Comparison of ENCODE assay signal across 1 cellular context in genomic region chr1:109090415-109091195, GRCh38.
TF ChIP-seq lines count a peak whose summit lies in the region.

Gene TMEM167B (plus strand): TSS chr1:109090764. CDS start chr1:109090873, 109 bp downstream.

TF ChIP-seq in HepG2, 621 proteins besides CTCF, POLR2A, EP300 and RAD21 (continued from another document and continues in another):
- TF ChIP-seq, protein P1, sequence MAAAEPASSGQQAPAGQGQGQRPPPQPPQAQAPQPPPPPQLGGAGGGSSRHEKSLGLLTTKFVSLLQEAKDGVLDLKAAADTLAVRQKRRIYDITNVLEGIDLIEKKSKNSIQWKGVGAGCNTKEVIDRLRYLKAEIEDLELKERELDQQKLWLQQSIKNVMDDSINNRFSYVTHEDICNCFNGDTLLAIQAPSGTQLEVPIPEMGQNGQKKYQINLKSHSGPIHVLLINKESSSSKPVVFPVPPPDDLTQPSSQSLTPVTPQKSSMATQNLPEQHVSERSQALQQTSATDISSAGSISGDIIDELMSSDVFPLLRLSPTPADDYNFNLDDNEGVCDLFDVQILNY (CRISPR knock-in tag; conservative IDR thresholded peaks at IDR 0.05) = peak; percentile 38; the same call in 1 of the 2 replicates
- TF ChIP-seq ZBTB40 (IDR thresholded peaks at IDR 0.05) (no peak), ZBTB40 (CRISPR knock-in tag; IDR thresholded peaks at IDR 0.05) (peak; percentile 73; the same call in 1 of the 2 replicates), ZNF558 (CRISPR knock-in tag; IDR thresholded peaks at IDR 0.05; ENCODE audit: borderline replicate concordance) (no peak; the same call in 1 of the 2 replicates), ZNF589 (CRISPR knock-in tag; conservative IDR thresholded peaks at IDR 0.05) (0 out of 2 replicates have a peak, but pooled peaks have one; percentile 68), TCF12 (IDR thresholded peaks at IDR 0.05) (no peak), TCF12 (CRISPR knock-in tag; IDR thresholded peaks at IDR 0.05) (0 out of 2 replicates have a peak, but pooled peaks have one; percentile 81), NFATC3 (CRISPR knock-in tag; IDR thresholded peaks at IDR 0.05) (peak; percentile 85; the same call in 1 of the 2 replicates), RXRA (CRISPR knock-in tag; IDR thresholded peaks at IDR 0.05) (peak; percentile 84), DNMT1 (CRISPR knock-in tag; IDR thresholded peaks at IDR 0.05) (peak; percentile 88; the same call in 1 of the 2 replicates), RAD51 (IDR thresholded peaks at IDR 0.05; ENCODE audit: borderline replicate concordance) (no peak), NFKBIZ (CRISPR knock-in tag; IDR thresholded peaks at IDR 0.05) (peak; percentile 82), ZKSCAN1 (IDR thresholded peaks at IDR 0.05; ENCODE audit: low read length) (0 out of 2 replicates have a peak, but pooled peaks have one; percentile 42), ZNF317 (CRISPR knock-in tag; IDR thresholded peaks at IDR 0.05) (peak; percentile 73), FOXJ3 (CRISPR knock-in tag; IDR thresholded peaks at IDR 0.05; ENCODE audit: borderline replicate concordance) (no peak; the same call in 1 of the 2 replicates), ETV6 (CRISPR knock-in tag; conservative IDR thresholded peaks at IDR 0.05) (peak; percentile 72; the same call in 1 of the 2 replicates), MAFG (CRISPR knock-in tag; IDR thresholded peaks at IDR 0.05) (0 out of 2 replicates have a peak, but pooled peaks have one; percentile 24), DMAP1 (CRISPR knock-in tag; IDR thresholded peaks at IDR 0.05) (peak; percentile 93), TEAD3 (CRISPR knock-in tag; optimal IDR thresholded peaks at IDR 0.05; ENCODE audit: borderline replicate concordance) (peak; percentile 71), MIXL1 (CRISPR knock-in tag; IDR thresholded peaks at IDR 0.05) (peak; percentile 81), MXI1 (IDR thresholded peaks at IDR 0.05; ENCODE audit: borderline replicate concordance, low read depth, low read length) (peak; percentile 81; the same call in 2 of the 3 replicates), ZNF75D (CRISPR knock-in tag; IDR thresholded peaks at IDR 0.05; ENCODE audit: borderline replicate concordance) (peak; percentile 75; the same call in 1 of the 2 replicates), ZNF34 (CRISPR knock-in tag; IDR thresholded peaks at IDR 0.05; ENCODE audit: borderline replicate concordance) (0 out of 2 replicates have a peak, but pooled peaks have one; percentile 13), TFDP2 (CRISPR knock-in tag; IDR thresholded peaks at IDR 0.05) (peak; percentile 73), BRD4 (CRISPR knock-in tag; IDR thresholded peaks at IDR 0.05) (no peak; the same call in 1 of the 2 replicates), HNRNPK (IDR thresholded peaks at IDR 0.05; ENCODE audit: low read depth, low read length, poor library complexity, severe bottlenecking) (peak; percentile 31), ATM (IDR thresholded peaks at IDR 0.05; ENCODE audit: borderline replicate concordance) (no peak), RNF219 (CRISPR knock-in tag; IDR thresholded peaks at IDR 0.05) (peak; percentile 88; the same call in 1 of the 2 replicates), TARDBP (CRISPR knock-in tag; IDR thresholded peaks at IDR 0.05) (peak; percentile 92), KMT2B (CRISPR knock-in tag; IDR thresholded peaks at IDR 0.05) (peak; percentile 100), ZNF629 (CRISPR knock-in tag; conservative IDR thresholded peaks at IDR 0.05) (no peak), HNRNPL (IDR thresholded peaks at IDR 0.05; ENCODE audit: low read depth, low read length) (0 out of 2 replicates have a peak, but pooled peaks have one; percentile 34), TAF15 (IDR thresholded peaks at IDR 0.05; ENCODE audit: low read depth, low read length, poor library complexity, severe bottlenecking) (peak; percentile 76), HOXA5 (CRISPR knock-in tag; IDR thresholded peaks at IDR 0.05) (peak; percentile 36; the same call in 1 of the 2 replicates)
- TF ChIP-seq, protein P2, sequence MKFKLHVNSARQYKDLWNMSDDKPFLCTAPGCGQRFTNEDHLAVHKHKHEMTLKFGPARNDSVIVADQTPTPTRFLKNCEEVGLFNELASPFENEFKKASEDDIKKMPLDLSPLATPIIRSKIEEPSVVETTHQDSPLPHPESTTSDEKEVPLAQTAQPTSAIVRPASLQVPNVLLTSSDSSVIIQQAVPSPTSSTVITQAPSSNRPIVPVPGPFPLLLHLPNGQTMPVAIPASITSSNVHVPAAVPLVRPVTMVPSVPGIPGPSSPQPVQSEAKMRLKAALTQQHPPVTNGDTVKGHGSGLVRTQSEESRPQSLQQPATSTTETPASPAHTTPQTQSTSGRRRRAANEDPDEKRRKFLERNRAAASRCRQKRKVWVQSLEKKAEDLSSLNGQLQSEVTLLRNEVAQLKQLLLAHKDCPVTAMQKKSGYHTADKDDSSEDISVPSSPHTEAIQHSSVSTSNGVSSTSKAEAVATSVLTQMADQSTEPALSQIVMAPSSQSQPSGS (CRISPR knock-in tag; IDR thresholded peaks at IDR 0.05) = peak; percentile 90
- TF ChIP-seq, protein P3, sequence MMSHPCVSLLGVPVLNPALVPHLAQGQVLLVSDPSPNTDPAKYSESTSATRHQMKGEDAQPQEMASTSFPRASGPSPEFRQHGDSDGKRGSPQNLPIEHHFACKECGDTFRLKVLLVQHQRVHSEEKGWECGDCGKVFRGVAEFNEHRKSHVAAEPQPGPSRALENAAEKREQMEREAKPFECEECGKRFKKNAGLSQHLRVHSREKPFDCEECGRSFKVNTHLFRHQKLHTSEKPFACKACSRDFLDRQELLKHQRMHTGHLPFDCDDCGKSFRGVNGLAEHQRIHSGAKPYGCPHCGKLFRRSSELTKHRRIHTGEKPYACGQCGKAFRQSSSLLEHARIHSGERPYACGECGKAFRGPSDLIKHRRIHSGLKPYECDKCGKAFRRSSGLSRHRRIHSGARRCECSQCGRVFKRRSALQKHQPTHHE (CRISPR knock-in tag; IDR thresholded peaks at IDR 0.05; ENCODE audit: borderline replicate concordance) = peak; percentile 87; the same call in 1 of the 2 replicates
- TF ChIP-seq, protein P4, sequence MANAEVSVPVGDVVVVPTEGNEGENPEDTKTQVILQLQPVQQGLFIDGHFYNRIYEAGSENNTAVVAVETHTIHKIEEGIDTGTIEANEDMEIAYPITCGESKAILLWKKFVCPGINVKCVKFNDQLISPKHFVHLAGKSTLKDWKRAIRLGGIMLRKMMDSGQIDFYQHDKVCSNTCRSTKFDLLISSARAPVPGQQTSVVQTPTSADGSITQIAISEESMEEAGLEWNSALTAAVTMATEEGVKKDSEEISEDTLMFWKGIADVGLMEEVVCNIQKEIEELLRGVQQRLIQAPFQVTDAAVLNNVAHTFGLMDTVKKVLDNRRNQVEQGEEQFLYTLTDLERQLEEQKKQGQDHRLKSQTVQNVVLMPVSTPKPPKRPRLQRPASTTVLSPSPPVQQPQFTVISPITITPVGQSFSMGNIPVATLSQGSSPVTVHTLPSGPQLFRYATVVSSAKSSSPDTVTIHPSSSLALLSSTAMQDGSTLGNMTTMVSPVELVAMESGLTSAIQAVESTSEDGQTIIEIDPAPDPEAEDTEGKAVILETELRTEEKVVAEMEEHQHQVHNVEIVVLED (CRISPR knock-in tag; IDR thresholded peaks at IDR 0.05; ENCODE audit: borderline replicate concordance) = peak; percentile 98
- TF ChIP-seq, protein P5, sequence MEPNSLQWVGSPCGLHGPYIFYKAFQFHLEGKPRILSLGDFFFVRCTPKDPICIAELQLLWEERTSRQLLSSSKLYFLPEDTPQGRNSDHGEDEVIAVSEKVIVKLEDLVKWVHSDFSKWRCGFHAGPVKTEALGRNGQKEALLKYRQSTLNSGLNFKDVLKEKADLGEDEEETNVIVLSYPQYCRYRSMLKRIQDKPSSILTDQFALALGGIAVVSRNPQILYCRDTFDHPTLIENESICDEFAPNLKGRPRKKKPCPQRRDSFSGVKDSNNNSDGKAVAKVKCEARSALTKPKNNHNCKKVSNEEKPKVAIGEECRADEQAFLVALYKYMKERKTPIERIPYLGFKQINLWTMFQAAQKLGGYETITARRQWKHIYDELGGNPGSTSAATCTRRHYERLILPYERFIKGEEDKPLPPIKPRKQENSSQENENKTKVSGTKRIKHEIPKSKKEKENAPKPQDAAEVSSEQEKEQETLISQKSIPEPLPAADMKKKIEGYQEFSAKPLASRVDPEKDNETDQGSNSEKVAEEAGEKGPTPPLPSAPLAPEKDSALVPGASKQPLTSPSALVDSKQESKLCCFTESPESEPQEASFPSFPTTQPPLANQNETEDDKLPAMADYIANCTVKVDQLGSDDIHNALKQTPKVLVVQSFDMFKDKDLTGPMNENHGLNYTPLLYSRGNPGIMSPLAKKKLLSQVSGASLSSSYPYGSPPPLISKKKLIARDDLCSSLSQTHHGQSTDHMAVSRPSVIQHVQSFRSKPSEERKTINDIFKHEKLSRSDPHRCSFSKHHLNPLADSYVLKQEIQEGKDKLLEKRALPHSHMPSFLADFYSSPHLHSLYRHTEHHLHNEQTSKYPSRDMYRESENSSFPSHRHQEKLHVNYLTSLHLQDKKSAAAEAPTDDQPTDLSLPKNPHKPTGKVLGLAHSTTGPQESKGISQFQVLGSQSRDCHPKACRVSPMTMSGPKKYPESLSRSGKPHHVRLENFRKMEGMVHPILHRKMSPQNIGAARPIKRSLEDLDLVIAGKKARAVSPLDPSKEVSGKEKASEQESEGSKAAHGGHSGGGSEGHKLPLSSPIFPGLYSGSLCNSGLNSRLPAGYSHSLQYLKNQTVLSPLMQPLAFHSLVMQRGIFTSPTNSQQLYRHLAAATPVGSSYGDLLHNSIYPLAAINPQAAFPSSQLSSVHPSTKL (CRISPR knock-in tag; IDR thresholded peaks at IDR 0.05) = peak; percentile 61
